Comparison of ENCODE assay signal across 8 cellular contexts in the genomic region with DNA sequence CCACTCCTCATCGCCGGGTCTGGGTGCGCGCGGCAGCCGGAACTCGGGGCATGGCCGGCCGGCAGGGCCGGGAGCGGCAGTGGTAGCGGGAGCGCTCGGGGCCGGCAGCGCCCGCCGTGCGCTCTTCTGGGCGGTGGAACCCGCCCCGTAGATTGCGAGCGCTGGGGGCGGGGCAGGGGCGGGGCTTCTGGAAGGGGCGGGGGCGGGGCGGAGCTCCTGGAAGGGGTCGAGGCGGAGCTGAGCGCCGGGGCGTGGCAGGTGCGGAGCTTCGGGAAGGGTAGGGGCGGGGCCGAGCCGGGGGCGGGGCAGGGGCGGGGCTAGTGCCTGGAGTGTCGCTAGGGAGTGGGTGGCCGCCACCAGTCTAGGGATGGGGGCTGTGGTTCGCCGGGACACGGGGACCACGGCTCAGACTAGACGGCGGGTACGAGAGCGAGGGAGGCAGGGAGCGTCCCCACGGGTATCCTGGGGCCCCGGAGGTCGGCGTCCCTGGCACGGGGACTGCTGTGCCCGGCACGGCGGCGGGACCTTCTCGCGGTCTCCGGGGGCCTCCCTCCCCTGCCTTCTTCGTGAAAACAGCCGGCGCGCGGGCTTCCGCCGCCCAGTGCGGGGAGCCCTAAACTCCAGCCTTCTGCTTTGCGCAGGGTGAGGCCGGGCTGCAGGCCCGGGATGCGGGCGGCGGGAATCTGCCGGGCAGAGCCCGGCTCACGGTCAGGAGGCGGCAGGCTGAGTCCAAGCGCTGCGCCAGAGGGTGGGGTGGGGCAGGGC. TPM values are rescaled to one million over a fixed set of nuclear protein-coding genes. Genes with fewer than 3 reads are reported as not detected.
DNase-seq lines count a peak whose midpoint lies in the region; ATAC-seq and TF ChIP-seq lines count a peak whose summit lies in the region.

STK32C (minus strand) TSS at position 128 of the 765 bp plus-strand sequence; CDS start at position 11, 117 bp downstream.

- no peaks in the 10 kb centered on the region for H3K9me3 ChIP-seq in mucosa of descending colon

- H3K36me3 ChIP-seq in mucosa of descending colon (ENCODE audit: low read depth) = no peaks in the 10 kb centered on the region

- H3K4me1 Mint-ChIP-seq in CD14-positive monocyte = peaks cover 24% of the 10 kb centered on the region

- peaks cover 12% of the 10 kb centered on the region in 2 donors for H3K36me3 Mint-ChIP-seq in CD14-positive monocyte

- H3K4me1 ChIP-seq in mucosa of descending colon (ENCODE audit: low read depth) = peaks cover 13% of the 10 kb centered on the region

- H3K4me3 Mint-ChIP-seq in CD14-positive monocyte = peak within 1 kb of the TSS; percentile 96 to 97

- peak within 1 kb of the TSS in 2 of 7 donors; percentile 26 to 76 for H3K27ac Mint-ChIP-seq in CD14-positive monocyte

- no peak for TF ChIP-seq CTCF in CD14-positive monocyte (IDR thresholded peaks at IDR 0.05)
- no peak for TF ChIP-seq CTCF in epithelial cell of esophagus (IDR thresholded peaks at IDR 0.05; ENCODE audit: insufficient read depth, low read depth, low read length, missing control alignments)
- no peak for TF ChIP-seq CTCF in mucosa of descending colon (IDR thresholded peaks at IDR 0.05)

- intact Hi-C loops in CD14-positive monocyte (cut with micrococcal nuclease) = loop anchor here (2.0 to 10.0 kb wide), 8 partner anchors 23 to 1067 kb away; partner anchors contain the start of genes ECHS1 (in 1 of the 2), INPP5A (in 1 of the 2) and PAOX (in 1 of the 2)
- intact Hi-C loops in mucosa of descending colon (cut with DNase I, micrococcal nuclease) = no loop called here

- H3K4me3 ChIP-seq in epithelial cell of esophagus (ENCODE audit: low read length) (peak within 1 kb of the TSS; percentile 64), mucosa of descending colon (peak within 1 kb of the TSS; percentile 44)

- peaks cover 0 to 11% (median 5%) of the 10 kb centered on the region in 7 donors for H3K9me3 Mint-ChIP-seq in CD14-positive monocyte

- peak; percentile 92 for DNase-seq in CD14-positive monocyte (ENCODE audit: low spot score)
- DNase-seq in GM19240 (ENCODE audit: insufficient read length, low spot score) = peak; percentile 98
- DNase-seq in NOMO-1 (lab: John Stamatoyannopoulos, UW; ENCODE audit: unreplicated experiment in 2 of 2) = peak; percentile 74 to 81
- DNase-seq in activated T-cell treated with anti-CD3 and anti-CD28 coated beads for 1 hour (ENCODE audit: low read depth) = peak; percentile 93
- DNase-seq in epithelial cell of esophagus (ENCODE audit: low read depth) = peak; percentile 92
- peak; percentile 94 to 95 (median 95) for DNase-seq in mucosa of descending colon
- peak; percentile 79 to 88 for DNase-seq in stimulated activated CD8-positive, alpha-beta memory T cell treated with anti-CD3 and anti-CD28 coated beads, Interleukin-2, amount 100 ng/mL, for 1 hour (ENCODE audit: low read depth in 2 of 2)

- ATAC-seq in HG03432 (IDR thresholded peaks at IDR 0.05; ENCODE audit: unreplicated experiment) = peak; percentile 82
- peak; percentile 97 for ATAC-seq in mucosa of descending colon

- H3K27me3 Mint-ChIP-seq in CD14-positive monocyte (ENCODE audit: low read depth in 3 of 3) = peaks cover 24 to 41% (median 25%) of the 10 kb centered on the region in 3 donors

RNA-seq across cellular contexts. Expression of gene STK32C, which starts in this region (rescaled TPM):
- polyA plus RNA-seq in CD14-positive monocyte = 10 to 100 TPM; 13.6 to 18.4 TPM
- 10 to 100 TPM in 2 of 3 donors, 1 to 10 TPM in 1; 4.5 to 11.5 (median 11.1) TPM for total RNA-seq in mucosa of descending colon

Comparison
In these comparisons a context has a peak if more than half of its experiments do, and no peak if none do; other contexts are left out.
1. Peak in every context shown above with its lines: DNase-seq, ATAC-seq and H3K4me3 ChIP-seq.
2. intact Hi-C loops: an anchor here in CD14-positive monocyte (2.0 to 10.0 kb wide); none called in mucosa of descending colon.